In genomic region chr7:132109768-132110167, GRCh38 we compare ENCODE assay signal across 33 cellular contexts.
"Had no signal": no experiment of that assay in that cellular context is flagged by ENCODE, and none has a peak within 500 bp of the region (broad histone marks: within the 10 kb centered on the region; RNA-seq: fewer than 3 reads in every experiment).

No MANE protein-coding gene starts in this region.

- H3K9me3 Mint-ChIP-seq: activated CD4-positive, alpha-beta T cell treated with anti-CD3 and anti-CD28 coated beads, Interleukin-2, amount 10 ng/mL, durations not matched to agents 7 days and 5 days; activated CD8-positive, alpha-beta T cell treated with anti-CD3 and anti-CD28 coated beads for 36 hours; activated T-cell treated with anti-CD3 and anti-CD28 coated beads, Interleukin-2, amount 50 U/mL, for 4 hours; T-helper 2 cell treated with Interferon-gamma antibody and Interleukin-4, amounts not matched to agents 5 μg/mL and 100 μg/mL, for 36 hours had no signal

- DNase-seq: activated CD4-positive, alpha-beta T cell treated with anti-CD3 and anti-CD28 coated beads for 1 hour; activated CD4-positive, alpha-beta T cell treated with anti-CD3 and anti-CD28 coated beads for 4 hours; activated CD4-positive, alpha-beta T cell treated with anti-CD3 and anti-CD28 coated beads, Interleukin-2, amount 10 ng/mL, durations not matched to agents 7 days and 5 days; activated CD4-positive, alpha-beta T cell treated with anti-CD3 and anti-CD28 coated beads, Interleukin-2, amount 50 U/mL, for 4 hours; activated CD8-positive, alpha-beta memory T cell treated with anti-CD3 and anti-CD28 coated beads for 24 hours; activated CD8-positive, alpha-beta T cell treated with anti-CD3 and anti-CD28 coated beads for 36 hours; activated effector memory CD4-positive, alpha-beta T cell treated with Interleukin-2 at 50 U/mL for 16 hours; activated gamma-delta T cell treated with Interleukin-2 at 50 U/mL for 16 hours; activated naive CD4-positive, alpha-beta T cell treated with anti-CD3 and anti-CD28 coated beads, Interleukin-2, amount 50 U/mL, for 16 hours; activated naive CD4-positive, alpha-beta T cell treated with Interleukin-2 at 50 U/mL for 16 hours; activated T-cell treated with anti-CD3 and anti-CD28 coated beads, Interleukin-2, amount 50 U/mL, for 4 hours; adrenal gland; amygdala; aorta; body of pancreas; central memory CD4-positive, alpha-beta T cell; cerebellar nuclear complex; colonic mucosa; effector CD8-positive, alpha-beta T cell; erythroblast; foreskin keratinocyte; gastrocnemius medialis; glutamatergic neuron; heart left ventricle; T-helper 1 cell; T-helper 17 cell; T1000 had no signal

- H3K4me1 ChIP-seq: adrenal gland, body of pancreas, colonic mucosa, esophagus muscularis mucosa, foreskin keratinocyte, gastrocnemius medialis, heart left ventricle had no signal

- H3K36me3 Mint-ChIP-seq: activated naive CD8-positive, alpha-beta T cell had no signal

- H3K27me3 Mint-ChIP-seq: activated CD8-positive, alpha-beta T cell treated with anti-CD3 and anti-CD28 coated beads for 36 hours had no signal

- H2AFZ ChIP-seq: hepatocyte had no signal

- H3K36me3 ChIP-seq: adrenal gland, cardiac muscle cell, colonic mucosa, esophagus muscularis mucosa, gastrocnemius medialis, heart left ventricle had no signal

- H3K4me2 ChIP-seq: hepatocyte had no signal

- H3K9me3 ChIP-seq: adrenal gland, body of pancreas, colonic mucosa, esophagus muscularis mucosa, gastrocnemius medialis, heart left ventricle had no signal

- H3K4me3 Mint-ChIP-seq: activated CD4-positive, alpha-beta T cell treated with anti-CD3 and anti-CD28 coated beads, Interleukin-2, amount 10 ng/mL, durations not matched to agents 7 days and 5 days; activated CD8-positive, alpha-beta T cell treated with anti-CD3 and anti-CD28 coated beads for 36 hours; activated naive CD8-positive, alpha-beta T cell; activated T-cell treated with anti-CD3 and anti-CD28 coated beads, Interleukin-2, amount 50 U/mL, for 4 hours; activated T-helper 17 cell treated with anti-CD3 and anti-CD28 coated beads, Interleukin-2, amount 50 U/mL, for 72 hours; T-helper 17 cell; T-helper 2 cell treated with Interferon-gamma antibody and Interleukin-4, amounts not matched to agents 5 μg/mL and 100 μg/mL, for 36 hours had no signal

- H3K27me3 ChIP-seq: adrenal gland, body of pancreas, cardiac muscle cell, colonic mucosa, esophagus muscularis mucosa, gastrocnemius medialis, heart left ventricle, hepatocyte had no signal

- H3K27ac Mint-ChIP-seq: activated CD4-positive, alpha-beta T cell treated with anti-CD3 and anti-CD28 coated beads, Interleukin-2, amount 10 ng/mL, durations not matched to agents 7 days and 5 days; activated CD8-positive, alpha-beta T cell treated with anti-CD3 and anti-CD28 coated beads for 36 hours; activated naive CD8-positive, alpha-beta T cell; activated T-helper 17 cell treated with anti-CD3 and anti-CD28 coated beads, Interleukin-2, amount 50 U/mL, for 72 hours; T-helper 17 cell; T-helper 2 cell treated with Interferon-gamma antibody and Interleukin-4, amounts not matched to agents 5 μg/mL and 100 μg/mL, for 36 hours had no signal

- H3K4me1 Mint-ChIP-seq: activated CD4-positive, alpha-beta T cell treated with anti-CD3 and anti-CD28 coated beads, Interleukin-2, amount 10 ng/mL, durations not matched to agents 7 days and 5 days; activated T-helper 17 cell treated with anti-CD3 and anti-CD28 coated beads, Interleukin-2, amount 50 U/mL, for 72 hours; T-helper 17 cell had no signal

- H3K4me3 ChIP-seq: adrenal gland, body of pancreas, cardiac muscle cell, colonic mucosa, esophagus muscularis mucosa, gastrocnemius medialis, heart left ventricle, hepatocyte had no signal

- H3K79me2 ChIP-seq: hepatocyte had no signal

- H3K27ac ChIP-seq: adrenal gland, body of pancreas, cardiac muscle cell, colonic mucosa, esophagus muscularis mucosa, foreskin keratinocyte, gastrocnemius medialis, heart left ventricle, hepatocyte had no signal
